Comparison of ENCODE assay signal across 12 cellular contexts in the genomic region with DNA sequence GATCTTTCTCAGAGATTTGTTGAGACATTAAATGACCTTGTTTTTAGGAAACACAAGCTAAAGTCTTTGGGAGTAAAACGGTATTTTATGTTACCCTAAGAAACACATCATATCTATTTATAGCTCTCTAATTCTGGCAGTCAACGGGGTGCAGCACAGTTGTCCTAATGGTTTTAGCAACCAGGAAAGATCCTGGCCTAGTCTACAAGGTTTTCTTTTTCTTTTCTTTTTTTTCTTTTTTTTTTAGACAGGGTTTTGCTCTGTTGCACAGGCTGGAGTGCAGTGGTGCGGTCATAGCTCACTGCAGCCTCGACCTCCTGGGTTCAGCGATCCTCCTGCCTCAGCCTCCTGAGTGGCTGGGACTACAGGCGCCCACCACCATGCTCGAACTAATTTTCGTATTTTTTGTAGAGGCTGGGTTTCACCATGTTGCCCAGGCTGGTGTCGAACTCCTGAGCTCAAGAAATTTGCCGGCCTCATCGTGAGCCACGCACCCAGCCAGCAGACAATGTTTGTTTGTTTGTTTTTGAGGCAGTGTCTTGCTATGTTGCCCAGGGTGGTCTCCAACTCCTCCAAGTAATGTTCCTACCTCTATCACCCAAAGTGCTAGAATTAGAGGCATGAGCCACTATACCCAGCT. TPM values are rescaled to one million over a fixed set of nuclear protein-coding genes. Genes with fewer than 3 reads are reported as not detected.
DNase-seq lines count a peak whose midpoint lies in the region; ATAC-seq lines count a peak whose summit lies in the region.
"Had no signal": no experiment of that assay in that cellular context is flagged by ENCODE, and none has a peak within 500 bp of the region (broad histone marks: within the 10 kb centered on the region; RNA-seq: fewer than 3 reads in every experiment).

No MANE protein-coding gene starts in this region.

- no peak overlapping the region; the same call in 1 of the 2 replicates for H3K27ac ChIP-seq in SJCRH30
- peak overlapping the region; percentile 94 for H3K27ac ChIP-seq in stomach smooth muscle (ENCODE audit: low read length)

- H3K4me1 ChIP-seq in SJCRH30, result peaks cover 3% of the 10 kb centered on the region; the same call in 1 of the 2 replicates
- peaks cover 15% of the 10 kb centered on the region for H3K4me1 ChIP-seq in stomach smooth muscle (ENCODE audit: control insufficient read depth, insufficient read depth, low read length)

- H3K36me3 ChIP-seq in SJCRH30 (peaks cover 55% of the 10 kb centered on the region), stomach smooth muscle (ENCODE audit: control insufficient read depth in 2 of 2, insufficient read depth in 2 of 2, low read length in 2 of 2) (peaks cover 13 to 17% of the 10 kb centered on the region in 2 donors)

- DNase-seq in SJCRH30 (no peak), left ventricle myocardium superior (no peak), EL (no peak), DMS53 (lab: John Stamatoyannopoulos, UW) (no peak), NCI-H1417 treated with DMSO at 0.1 percent for 48 hours (lab: John Stamatoyannopoulos, UW) (no peak)
- DNase-seq: activated T-cell treated with anti-CD3 and anti-CD28 coated beads, Interleukin-2, amount 50 U/mL, for 4 hours; COR-L47; MM.1S; NCI-H774; T-helper 9 cell had no signal

- peak overlapping the region; percentile 80 to 85 for H3K9ac ChIP-seq in stomach smooth muscle (ENCODE audit: low read length in 2 of 2)

- H3K9me3 ChIP-seq in SJCRH30 (replicated peaks) (no peaks in the 10 kb centered on the region; the same call in 1 of the 2 replicates), stomach smooth muscle (ENCODE audit: control insufficient read depth in 2 of 2, low read length in 2 of 2) (no peaks in the 10 kb centered on the region)

- H3K4me3 ChIP-seq in SJCRH30, result peak overlapping the region; percentile 30
- peak overlapping the region; percentile 20 to 75 for H3K4me3 ChIP-seq in stomach smooth muscle (ENCODE audit: low read length in 2 of 2)

- ATAC-seq in left ventricle myocardium superior, result peak; percentile 34
- ATAC-seq: activated T-cell treated with anti-CD3 and anti-CD28 coated beads, Interleukin-2, amount 50 U/mL, for 4 hours; stimulated activated effector memory CD8-positive, alpha-beta T cell treated with anti-CD3 and anti-CD28 coated beads, Interleukin-12 subunit alpha, Interleukin-12 subunit beta, amount 100 ng/mL, for 72 hours had no signal

- intact Hi-C loops in left ventricle myocardium superior (cut with micrococcal nuclease), result no loop called here

- H3K27me3 ChIP-seq in SJCRH30 (no peaks in the 10 kb centered on the region), stomach smooth muscle (ENCODE audit: control insufficient read depth in 1 of 2, insufficient read depth in 2 of 2, low read length in 2 of 2) (no peaks in the 10 kb centered on the region)

RNA-seq across cellular contexts. Expression of a gene that starts 0.8 kb away (rescaled TPM):
- 0.61 TPM in 1 of 2 replicates, not detected in the other for total RNA-seq in SJCRH30 (2014; rRNA removed; shearing (Covaris generic))
- total RNA-seq in left ventricle myocardium superior, result 3,262 TPM
- total RNA-seq: activated T-cell treated with anti-CD3 and anti-CD28 coated beads, Interleukin-2, amount 50 U/mL, for 4 hours had no signal

RNA-seq across cellular contexts. Expression of a gene that starts 13.1 kb away (rescaled TPM):
- total RNA-seq in SJCRH30 (2014; rRNA removed; shearing (Covaris generic)), result 339 and 397 TPM in 2 replicates
- total RNA-seq in left ventricle myocardium superior, result 838 TPM

RNA-seq across cellular contexts. Expression of a gene that starts 37.7 kb away (rescaled TPM):
- total RNA-seq in SJCRH30 (2014; rRNA removed; shearing (Covaris generic)), result 212 and 217 TPM in 2 replicates
- total RNA-seq in left ventricle myocardium superior, result 93.7 TPM

RNA-seq across cellular contexts. Expression of a gene that starts 38.3 kb away (rescaled TPM):
- 140 and 153 TPM in 2 replicates for total RNA-seq in SJCRH30 (2014; rRNA removed; shearing (Covaris generic))
- total RNA-seq in left ventricle myocardium superior, result 157 TPM

RNA-seq across cellular contexts. Expression of a gene that starts 42.1 kb away (rescaled TPM):
- 0.79 and 1.4 TPM in 2 replicates for total RNA-seq in SJCRH30 (2014; rRNA removed; shearing (Covaris generic))
- total RNA-seq in left ventricle myocardium superior, result not detected
- total RNA-seq: activated T-cell treated with anti-CD3 and anti-CD28 coated beads, Interleukin-2, amount 50 U/mL, for 4 hours had no signal

Comparison
In these comparisons a context has a peak if more than half of its experiments do, and no peak if none do; other contexts are left out.
1. RNA of a gene that starts 0.8 kb away (total RNA-seq): 3,262 TPM in left ventricle myocardium superior (single experiment); 0.61 TPM in SJCRH30; every median in the first group is over 1,000 times any median in the second.